1 cellular context compared by ENCODE assay signal in genomic region chr6:84026721-84027164, GRCh38.
TF ChIP-seq lines count a peak whose summit lies in the region.

No MANE protein-coding gene starts in this region.

TF ChIP-seq in GM23338, 12 proteins besides CTCF, POLR2A, EP300 and RAD21 (continued from another document):
- TF ChIP-seq REST (IDR thresholded peaks at IDR 0.05; ENCODE audit: unreplicated experiment) (no peak), JUNB (IDR thresholded peaks at IDR 0.05; ENCODE audit: unreplicated experiment) (no peak), EZH2 (IDR thresholded peaks at IDR 0.05; ENCODE audit: low read depth, unreplicated experiment) (no peak), ZNF462 (CRISPR knock-in tag; IDR thresholded peaks at IDR 0.05) (no peak)
